In the genomic region with DNA sequence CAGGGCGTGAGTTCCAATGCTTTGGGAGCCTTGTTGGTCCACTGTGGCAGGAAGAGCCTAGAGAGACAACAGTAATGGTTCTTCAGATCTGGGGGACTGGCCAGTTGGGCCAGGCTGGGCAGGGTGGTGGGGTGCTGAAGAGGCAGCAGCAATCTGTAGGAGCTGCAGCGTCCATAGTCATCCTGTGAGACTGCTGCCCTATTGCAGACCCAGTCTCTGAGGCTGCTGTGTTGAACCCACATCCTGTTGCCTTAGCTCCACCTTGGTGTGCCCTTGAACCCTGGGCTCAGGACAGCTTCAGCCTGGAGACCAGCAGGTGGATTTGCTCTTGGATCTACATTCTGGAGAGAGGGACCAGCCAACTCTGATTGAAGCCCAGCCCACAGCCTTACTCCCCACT, we compare ENCODE assay signal across 16 cellular contexts. TPM values are rescaled to one million over a fixed set of nuclear protein-coding genes. Genes with fewer than 3 reads are reported as not detected.
DNase-seq lines count a peak whose midpoint lies in the region; ATAC-seq and TF ChIP-seq lines count a peak whose summit lies in the region.
"Had no signal": no experiment of that assay in that cellular context is flagged by ENCODE, and none has a peak within 500 bp of the region (broad histone marks: within the 10 kb centered on the region; RNA-seq: fewer than 3 reads in every experiment).

No MANE protein-coding gene starts in this region.

- no peaks in the 10 kb centered on the region for H3K9me3 Mint-ChIP-seq in stimulated activated effector memory CD8-positive, alpha-beta T cell treated with anti-CD3 and anti-CD28 coated beads, Interleukin-12 subunit alpha, Interleukin-12 subunit beta, amount 100 ng/mL, for 72 hours
- H3K9me3 Mint-ChIP-seq: CD4-positive, alpha-beta T cell had no signal

- H3K4me1 Mint-ChIP-seq in stimulated activated effector memory CD8-positive, alpha-beta T cell treated with anti-CD3 and anti-CD28 coated beads, Interleukin-12 subunit alpha, Interleukin-12 subunit beta, amount 100 ng/mL, for 72 hours, result no peaks in the 10 kb centered on the region
- H3K4me1 Mint-ChIP-seq: B cell had no signal

- H3K4me3 Mint-ChIP-seq in stimulated activated effector memory CD8-positive, alpha-beta T cell treated with anti-CD3 and anti-CD28 coated beads, Interleukin-12 subunit alpha, Interleukin-12 subunit beta, amount 100 ng/mL, for 72 hours, result no peak overlapping the region
- H3K4me3 Mint-ChIP-seq: B cell; CD4-positive, alpha-beta T cell had no signal

- no peak overlapping the region for H2AFZ ChIP-seq in DND-41 (ENCODE audit: low read depth, low read length)
- H2AFZ ChIP-seq: GM23248 had no signal

- no peak overlapping the region for H3K27ac Mint-ChIP-seq in stimulated activated effector memory CD8-positive, alpha-beta T cell treated with anti-CD3 and anti-CD28 coated beads, Interleukin-12 subunit alpha, Interleukin-12 subunit beta, amount 100 ng/mL, for 72 hours
- H3K27ac Mint-ChIP-seq: B cell; CD4-positive, alpha-beta T cell had no signal

- H3K4me2 ChIP-seq in BLaER1 (peak overlapping the region; percentile 57), DND-41 (ENCODE audit: insufficient read depth, low read length) (no peak overlapping the region)

- TF ChIP-seq CTCF in DND-41 (IDR thresholded peaks at IDR 0.05; ENCODE audit: borderline replicate concordance, extremely low read depth, low read length, poor library complexity, severe bottlenecking), result no peak
- TF ChIP-seq CTCF in coronary artery (IDR thresholded peaks at IDR 0.05), result no peak
- TF ChIP-seq CTCF in mucosa of descending colon (IDR thresholded peaks at IDR 0.05), result no peak

- H3K9ac ChIP-seq in BLaER1 (no peak overlapping the region), DND-41 (ENCODE audit: low read depth, low read length) (no peak overlapping the region)
- H3K9ac ChIP-seq: GM23248 had no signal

- H3K36me3 Mint-ChIP-seq in stimulated activated effector memory CD8-positive, alpha-beta T cell treated with anti-CD3 and anti-CD28 coated beads, Interleukin-12 subunit alpha, Interleukin-12 subunit beta, amount 100 ng/mL, for 72 hours, result peaks cover 5% of the 10 kb centered on the region

- H3K9me3 ChIP-seq in BLaER1 (peaks cover 10% of the 10 kb centered on the region; the same call in 1 of the 2 replicates), DND-41 (ENCODE audit: insufficient read depth, low read length, severe bottlenecking) (no peaks in the 10 kb centered on the region), mucosa of descending colon (no peaks in the 10 kb centered on the region)
- H3K9me3 ChIP-seq: Caco-2 had no signal

- H3K27ac ChIP-seq in BLaER1 (no peak overlapping the region), DND-41 (ENCODE audit: low read length) (no peak overlapping the region), coronary artery (no peak overlapping the region)
- H3K27ac ChIP-seq: C4-2B, GM23248, HL-60 had no signal

- H3K4me1 ChIP-seq in BLaER1, result peaks cover 90% of the 10 kb centered on the region
- no peaks in the 10 kb centered on the region for H3K4me1 ChIP-seq in DND-41 (ENCODE audit: insufficient read depth, low read length)
- H3K4me1 ChIP-seq in mucosa of descending colon (ENCODE audit: low read depth), result no peaks in the 10 kb centered on the region
- H3K4me1 ChIP-seq: Caco-2 had no signal

- H4K20me1 ChIP-seq in BLaER1 (no peaks in the 10 kb centered on the region), DND-41 (ENCODE audit: insufficient read depth, low read length) (0 out of 2 replicates have a peak, but pooled peaks cover 3% of the 10 kb centered on the region)

- H3K79me2 ChIP-seq in DND-41 (ENCODE audit: insufficient read depth, low read length), result no peaks in the 10 kb centered on the region

- H3K4me3 ChIP-seq in BLaER1, result no peak overlapping the region
- no peak overlapping the region for H3K4me3 ChIP-seq in DND-41 (ENCODE audit: low read depth in 1 of 2, low read length in 2 of 2)
- no peak overlapping the region for H3K4me3 ChIP-seq in coronary artery
- no peak overlapping the region for H3K4me3 ChIP-seq in mucosa of descending colon
- H3K4me3 ChIP-seq: GM23248 had no signal

- peak; percentile 73; the same call in 2 of the 3 replicates for ATAC-seq in DND-41 (ENCODE audit: insufficient read depth, low read depth)
- peak; percentile 44 for ATAC-seq in stimulated activated effector memory CD8-positive, alpha-beta T cell treated with anti-CD3 and anti-CD28 coated beads, Interleukin-12 subunit alpha, Interleukin-12 subunit beta, amount 100 ng/mL, for 72 hours
- ATAC-seq in mucosa of descending colon, result no peak

- H3K36me3 ChIP-seq in BLaER1 (no peaks in the 10 kb centered on the region), DND-41 (ENCODE audit: insufficient read depth, low read length) (no peaks in the 10 kb centered on the region), mucosa of descending colon (ENCODE audit: low read depth) (no peaks in the 10 kb centered on the region)

- H3K27me3 ChIP-seq in BLaER1 (no peaks in the 10 kb centered on the region), DND-41 (ENCODE audit: insufficient read depth, low read length, poor library complexity) (peaks cover 21% of the 10 kb centered on the region)

- intact Hi-C loops in mucosa of descending colon (cut with DNase I, micrococcal nuclease), result no loop called here

- DNase-seq in DND-41 (no peak), coronary artery (ENCODE audit: low spot score) (peak; percentile 29), mucosa of descending colon (no peak), occipital lobe (lab: John Stamatoyannopoulos, UW) (no peak), NCI-H1092 (lab: John Stamatoyannopoulos, UW) (no peak)
- no peak for DNase-seq in stimulated activated effector memory CD8-positive, alpha-beta T cell treated with anti-CD3 and anti-CD28 coated beads, Interleukin-12 subunit alpha, Interleukin-12 subunit beta, amount 100 ng/mL, for 72 hours (ENCODE audit: low spot score in 2 of 2)
- DNase-seq: Caco-2; CD4-positive, alpha-beta T cell; GDM1; GM23248; HCEC 1CT; IMR-90 had no signal

RNA-seq across cellular contexts. Expression of gene ETV5, which starts 23.6 kb away (rescaled TPM):
- total RNA-seq in mucosa of descending colon (10 to 100 TPM in 1 of 3 donors, 1 to 10 TPM in 2; 3.3 to 10.2 (median 9.2) TPM), occipital lobe (46.2 TPM)
- total RNA-seq: CD4-positive, alpha-beta T cell had no signal
